ENCODE assay signal across 1 cellular context in the genomic region with DNA sequence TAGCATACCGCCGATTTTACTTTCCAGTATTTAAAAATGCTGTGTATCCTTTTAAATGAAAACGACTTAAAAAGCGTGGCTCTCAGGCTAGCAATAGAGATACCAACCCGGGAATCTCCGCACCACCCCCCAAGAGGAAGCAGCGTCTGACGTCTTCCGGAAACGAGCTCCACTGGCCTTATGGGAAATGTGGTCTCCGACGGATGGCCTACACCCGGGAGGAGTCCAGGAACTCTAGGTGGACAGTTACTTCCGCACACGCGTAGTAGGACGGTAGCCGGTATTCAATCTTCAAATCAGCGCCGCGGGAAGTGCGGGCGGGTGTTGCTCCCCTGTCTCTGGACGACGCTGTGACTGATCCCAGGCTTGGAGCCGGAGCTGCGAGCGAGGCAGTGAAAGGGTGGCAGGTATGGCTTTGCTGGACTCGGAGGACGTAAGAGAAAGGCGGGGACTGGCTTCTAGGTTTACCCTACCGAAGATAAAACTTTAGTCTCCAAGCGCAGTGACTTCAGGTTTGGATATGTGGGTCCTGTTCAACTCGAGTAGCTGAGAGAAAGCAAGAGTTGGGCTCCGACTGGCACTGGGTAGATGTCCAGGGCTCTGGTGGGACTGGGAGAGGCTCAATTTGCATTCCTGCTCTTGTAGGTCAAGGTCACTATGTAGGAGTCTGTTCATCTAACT.
TF ChIP-seq lines count a peak whose summit lies in the region.

A gene (plus strand): TSS at position 257 of the 681 bp plus-strand sequence. CDS start 1,530 bp downstream, outside the sequence.

TF ChIP-seq in A549, 52 proteins besides CTCF, POLR2A, EP300 and RAD21 (continued from another document):
- TF ChIP-seq NPAS2 (CRISPR knock-in tag; IDR thresholded peaks at IDR 0.05; ENCODE audit: borderline replicate concordance) (no peak), FOSL2 (IDR thresholded peaks at IDR 0.05) (no peak), FOSL2 (CRISPR knock-in tag; IDR thresholded peaks at IDR 0.05) (no peak), BHLHE40 (IDR thresholded peaks at IDR 0.05; ENCODE audit: low read depth, low read length) (no peak), CBX2 (IDR thresholded peaks at IDR 0.05; ENCODE audit: borderline replicate concordance, low read depth) (no peak), KDM1A (IDR thresholded peaks at IDR 0.05; ENCODE audit: low read depth) (no peak), CBX8 (IDR thresholded peaks at IDR 0.05) (no peak), PHF8 (IDR thresholded peaks at IDR 0.05; ENCODE audit: borderline replicate concordance, low read depth) (peak; percentile 35; the same call in 1 of the 2 replicates), MAZ (IDR thresholded peaks at IDR 0.05; ENCODE audit: borderline replicate concordance, low read depth, low read length) (no peak), FOXS1 (CRISPR knock-in tag; IDR thresholded peaks at IDR 0.05) (no peak), ZC3H11A (IDR thresholded peaks at IDR 0.05) (no peak), HDAC2 (IDR thresholded peaks at IDR 0.05) (no peak), ZFP36 (IDR thresholded peaks at IDR 0.05; ENCODE audit: borderline replicate concordance, partially characterized antibody) (no peak), POLR2AphosphoS2 (conservative IDR thresholded peaks at IDR 0.05; ENCODE audit: low read length) (no peak), HOXB13 (CRISPR knock-in tag; IDR thresholded peaks at IDR 0.05; ENCODE audit: low read depth) (no peak), KDM5A (IDR thresholded peaks at IDR 0.05) (peak; percentile 45; the same call in 1 of the 2 replicates), SMC3 (IDR thresholded peaks at IDR 0.05) (no peak)
- TF ChIP-seq, protein P1, sequence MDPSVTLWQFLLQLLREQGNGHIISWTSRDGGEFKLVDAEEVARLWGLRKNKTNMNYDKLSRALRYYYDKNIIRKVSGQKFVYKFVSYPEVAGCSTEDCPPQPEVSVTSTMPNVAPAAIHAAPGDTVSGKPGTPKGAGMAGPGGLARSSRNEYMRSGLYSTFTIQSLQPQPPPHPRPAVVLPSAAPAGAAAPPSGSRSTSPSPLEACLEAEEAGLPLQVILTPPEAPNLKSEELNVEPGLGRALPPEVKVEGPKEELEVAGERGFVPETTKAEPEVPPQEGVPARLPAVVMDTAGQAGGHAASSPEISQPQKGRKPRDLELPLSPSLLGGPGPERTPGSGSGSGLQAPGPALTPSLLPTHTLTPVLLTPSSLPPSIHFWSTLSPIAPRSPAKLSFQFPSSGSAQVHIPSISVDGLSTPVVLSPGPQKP (IDR thresholded peaks at IDR 0.05; ENCODE audit: low read depth, low read length) = no peak
- TF ChIP-seq, protein P2, sequence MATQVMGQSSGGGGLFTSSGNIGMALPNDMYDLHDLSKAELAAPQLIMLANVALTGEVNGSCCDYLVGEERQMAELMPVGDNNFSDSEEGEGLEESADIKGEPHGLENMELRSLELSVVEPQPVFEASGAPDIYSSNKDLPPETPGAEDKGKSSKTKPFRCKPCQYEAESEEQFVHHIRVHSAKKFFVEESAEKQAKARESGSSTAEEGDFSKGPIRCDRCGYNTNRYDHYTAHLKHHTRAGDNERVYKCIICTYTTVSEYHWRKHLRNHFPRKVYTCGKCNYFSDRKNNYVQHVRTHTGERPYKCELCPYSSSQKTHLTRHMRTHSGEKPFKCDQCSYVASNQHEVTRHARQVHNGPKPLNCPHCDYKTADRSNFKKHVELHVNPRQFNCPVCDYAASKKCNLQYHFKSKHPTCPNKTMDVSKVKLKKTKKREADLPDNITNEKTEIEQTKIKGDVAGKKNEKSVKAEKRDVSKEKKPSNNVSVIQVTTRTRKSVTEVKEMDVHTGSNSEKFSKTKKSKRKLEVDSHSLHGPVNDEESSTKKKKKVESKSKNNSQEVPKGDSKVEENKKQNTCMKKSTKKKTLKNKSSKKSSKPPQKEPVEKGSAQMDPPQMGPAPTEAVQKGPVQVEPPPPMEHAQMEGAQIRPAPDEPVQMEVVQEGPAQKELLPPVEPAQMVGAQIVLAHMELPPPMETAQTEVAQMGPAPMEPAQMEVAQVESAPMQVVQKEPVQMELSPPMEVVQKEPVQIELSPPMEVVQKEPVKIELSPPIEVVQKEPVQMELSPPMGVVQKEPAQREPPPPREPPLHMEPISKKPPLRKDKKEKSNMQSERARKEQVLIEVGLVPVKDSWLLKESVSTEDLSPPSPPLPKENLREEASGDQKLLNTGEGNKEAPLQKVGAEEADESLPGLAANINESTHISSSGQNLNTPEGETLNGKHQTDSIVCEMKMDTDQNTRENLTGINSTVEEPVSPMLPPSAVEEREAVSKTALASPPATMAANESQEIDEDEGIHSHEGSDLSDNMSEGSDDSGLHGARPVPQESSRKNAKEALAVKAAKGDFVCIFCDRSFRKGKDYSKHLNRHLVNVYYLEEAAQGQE (IDR thresholded peaks at IDR 0.05) = no peak
